ENCODE assay signal across 30 cellular contexts in the genomic region with DNA sequence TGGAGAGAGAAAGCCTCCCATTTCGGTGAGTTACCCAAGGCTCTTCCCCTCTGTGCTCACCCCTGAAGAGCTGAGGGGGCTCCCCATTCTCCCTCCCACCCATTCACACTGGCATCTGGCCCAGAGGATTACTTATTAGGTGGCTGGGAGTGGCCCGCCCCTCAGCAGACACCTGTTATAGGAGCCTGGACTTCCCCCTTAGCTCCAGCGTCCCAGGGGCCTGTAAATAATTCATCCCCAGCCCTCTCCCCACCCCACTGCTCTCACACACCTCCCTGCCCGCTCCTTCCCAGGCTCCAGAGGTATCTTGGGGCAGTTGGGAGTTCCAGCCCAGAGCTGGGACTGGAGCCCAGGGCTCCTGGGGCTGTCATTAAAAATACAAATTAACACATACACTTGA. TPM values are rescaled to one million over a fixed set of nuclear protein-coding genes. Genes with fewer than 3 reads are reported as not detected.
DNase-seq lines count a peak whose midpoint lies in the region; ATAC-seq and TF ChIP-seq lines count a peak whose summit lies in the region.
"Had no signal": no experiment of that assay in that cellular context is flagged by ENCODE, and none has a peak within 500 bp of the region (broad histone marks: within the 10 kb centered on the region; RNA-seq: fewer than 3 reads in every experiment).

No MANE protein-coding gene starts in this region.

- H3K27me3 Mint-ChIP-seq in T-cell: peaks cover 9% of the 10 kb centered on the region in 2 donors

- POLR2A ChIA-PET in T-cell (lab: Charles Lee): no interaction called here

- no peaks in the 10 kb centered on the region for H3K36me3 ChIP-seq in tibial artery
- H3K36me3 ChIP-seq: neutrophil had no signal

- TF ChIP-seq POLR2A in GM18505 (IDR thresholded peaks at IDR 0.05; ENCODE audit: borderline replicate concordance, extremely low read depth, insufficient read depth, insufficient read length): no peak

- H3K36me3 Mint-ChIP-seq in T-cell: no peaks in the 10 kb centered on the region
- H3K36me3 Mint-ChIP-seq: activated naive CD8-positive, alpha-beta T cell treated with anti-CD3 and anti-CD28 coated beads, Interleukin-2, amount 10 ng/mL, durations not matched to agents 7 days and 5 days; stimulated activated memory B cell treated with anti-CD40 and anti-IgM and Interleukin-4, amounts not matched to agents 10 μg/mL and 1 μg/mL and 100 μg/mL, for 72 hours; WTC11 had no signal

- peak; percentile 92 for ATAC-seq in GM19463 (IDR thresholded peaks at IDR 0.05; ENCODE audit: unreplicated experiment)
- ATAC-seq in HG02973 (IDR thresholded peaks at IDR 0.05; ENCODE audit: unreplicated experiment): peak; percentile 57
- no peak for ATAC-seq in GM18505 (IDR thresholded peaks at IDR 0.05; ENCODE audit: unreplicated experiment)
- no peak for ATAC-seq in T-cell (replicated peaks in 1 of 4)
- ATAC-seq: esophagus mucosa; HCT116; stimulated activated memory B cell treated with anti-CD40 and anti-IgM and Interleukin-4, amounts not matched to agents 10 μg/mL and 1 μg/mL and 100 μg/mL, for 72 hours; WTC11 had no signal

- H3K27ac Mint-ChIP-seq in T-cell: no peak overlapping the region
- H3K27ac Mint-ChIP-seq: activated naive CD8-positive, alpha-beta T cell treated with anti-CD3 and anti-CD28 coated beads, Interleukin-2, amount 10 ng/mL, durations not matched to agents 7 days and 5 days; CD4-positive, alpha-beta T cell; stimulated activated memory B cell treated with anti-CD40 and anti-IgM and Interleukin-4, amounts not matched to agents 10 μg/mL and 1 μg/mL and 100 μg/mL, for 72 hours; T-helper 2 cell treated with Interferon-gamma antibody and Interleukin-4, amounts not matched to agents 5 μg/mL and 100 μg/mL, for 36 hours; WTC11 had no signal

- no peaks in the 10 kb centered on the region for H3K9me3 Mint-ChIP-seq in T-cell
- H3K9me3 Mint-ChIP-seq: activated naive CD8-positive, alpha-beta T cell treated with anti-CD3 and anti-CD28 coated beads, Interleukin-2, amount 10 ng/mL, durations not matched to agents 7 days and 5 days; CD4-positive, alpha-beta T cell; stimulated activated memory B cell treated with anti-CD40 and anti-IgM and Interleukin-4, amounts not matched to agents 10 μg/mL and 1 μg/mL and 100 μg/mL, for 72 hours; T-helper 2 cell treated with Interferon-gamma antibody and Interleukin-4, amounts not matched to agents 5 μg/mL and 100 μg/mL, for 36 hours; WTC11 had no signal

- intact Hi-C loops in tibial artery (cut with DNase I; ENCODE audit: low total_unique reads): no loop called here

- H3K9me3 ChIP-seq in tibial artery: no peaks in the 10 kb centered on the region
- H3K9me3 ChIP-seq: neutrophil, SK-N-SH had no signal

- H3K4me3 ChIP-seq in coronary artery (no peak overlapping the region), tibial artery (no peak overlapping the region)
- H3K4me3 ChIP-seq: lung, skin epidermis had no signal

- TF ChIP-seq CTCF in coronary artery (IDR thresholded peaks at IDR 0.05) (no peak), tibial artery (IDR thresholded peaks at IDR 0.05) (no peak)

- no peak overlapping the region for H3K4me3 Mint-ChIP-seq in T-cell
- H3K4me3 Mint-ChIP-seq: activated naive CD8-positive, alpha-beta T cell treated with anti-CD3 and anti-CD28 coated beads, Interleukin-2, amount 10 ng/mL, durations not matched to agents 7 days and 5 days; CD4-positive, alpha-beta T cell; stimulated activated memory B cell treated with anti-CD40 and anti-IgM and Interleukin-4, amounts not matched to agents 10 μg/mL and 1 μg/mL and 100 μg/mL, for 72 hours; T-helper 2 cell treated with Interferon-gamma antibody and Interleukin-4, amounts not matched to agents 5 μg/mL and 100 μg/mL, for 36 hours; WTC11 had no signal

- H3K4me1 Mint-ChIP-seq in T-cell: no peaks in the 10 kb centered on the region
- H3K4me1 Mint-ChIP-seq: activated naive CD8-positive, alpha-beta T cell treated with anti-CD3 and anti-CD28 coated beads, Interleukin-2, amount 10 ng/mL, durations not matched to agents 7 days and 5 days; stimulated activated memory B cell treated with anti-CD40 and anti-IgM and Interleukin-4, amounts not matched to agents 10 μg/mL and 1 μg/mL and 100 μg/mL, for 72 hours; WTC11 had no signal

- H3K4me1 ChIP-seq in tibial artery: peaks cover 8 to 72% (median 52%) of the 10 kb centered on the region in 4 donors

- DNase-seq in coronary artery (ENCODE audit: low spot score) (no peak), tibial artery (no peak), DMS53 (lab: John Stamatoyannopoulos, UW) (no peak), T-cell (no peak)
- DNase-seq: activated CD4-positive, alpha-beta T cell treated with anti-CD3 and anti-CD28 coated beads, Interleukin-2, amount 50 U/mL, for 4 hours; activated effector memory CD4-positive, alpha-beta T cell treated with Interleukin-2 at 50 U/mL for 16 hours; activated naive CD8-positive, alpha-beta T cell treated with anti-CD3 and anti-CD28 coated beads, Interleukin-2, amount 10 ng/mL, durations not matched to agents 7 days and 5 days; CD4-positive, alpha-beta T cell; DMS153; effector memory CD4-positive, alpha-beta T cell; GDM1; islet precursor cell; NCI-H1417 treated with DMSO at 0.1 percent for 48 hours; SK-N-SH; stimulated activated CD4-positive, alpha-beta T cell treated with anti-CD3 and anti-CD28 coated beads, Interleukin-2, amount 100 ng/mL, for 24 hours had no signal

- peak overlapping the region; percentile 86 to 98 for H3K27ac ChIP-seq in coronary artery
- H3K27ac ChIP-seq in tibial artery: peak overlapping the region; percentile 93 to 96
- H3K27ac ChIP-seq: neutrophil had no signal

- CTCF ChIA-PET in T-cell (lab: Charles Lee): no interaction called here

- no peaks in the 10 kb centered on the region for H3K27me3 ChIP-seq in tibial artery
- H3K27me3 ChIP-seq: neutrophil had no signal

RNA-seq across cellular contexts. Expression of a gene that starts 11.6 kb away (rescaled TPM):
- not detected for total RNA-seq in T-cell
- total RNA-seq: activated naive CD8-positive, alpha-beta T cell treated with anti-CD3 and anti-CD28 coated beads, Interleukin-2, amount 10 ng/mL, durations not matched to agents 7 days and 5 days; CD4-positive, alpha-beta T cell; esophagus mucosa; MCF 10A had no signal

RNA-seq across cellular contexts. Expression of a gene that starts 11.7 kb away (rescaled TPM):
- under 1 TPM in 1 of 5 donors, not detected in 4; 0.23 TPM for total RNA-seq in T-cell
- total RNA-seq: activated naive CD8-positive, alpha-beta T cell treated with anti-CD3 and anti-CD28 coated beads, Interleukin-2, amount 10 ng/mL, durations not matched to agents 7 days and 5 days; CD4-positive, alpha-beta T cell; cerebellum; esophagus mucosa; frontal cortex; MCF 10A; temporal lobe had no signal

RNA-seq across cellular contexts. Expression of a gene that starts 22.6 kb away (rescaled TPM):
- total RNA-seq in T-cell: 1 to 10 TPM in 3 of 5 donors, under 1 TPM in 2; 0.32 to 3.6 (median 1.6) TPM
- total RNA-seq: CD4-positive, alpha-beta T cell had no signal

Comparison
In these comparisons a context has a peak if more than half of its experiments do, and no peak if none do; other contexts are left out.
1. ATAC-seq: peak in GM19463 (single experiment) and HG02973 (single experiment); none in GM18505 (single experiment) and T-cell (0 of 4).